ENCODE assay signal across 8 cellular contexts in the genomic region with DNA sequence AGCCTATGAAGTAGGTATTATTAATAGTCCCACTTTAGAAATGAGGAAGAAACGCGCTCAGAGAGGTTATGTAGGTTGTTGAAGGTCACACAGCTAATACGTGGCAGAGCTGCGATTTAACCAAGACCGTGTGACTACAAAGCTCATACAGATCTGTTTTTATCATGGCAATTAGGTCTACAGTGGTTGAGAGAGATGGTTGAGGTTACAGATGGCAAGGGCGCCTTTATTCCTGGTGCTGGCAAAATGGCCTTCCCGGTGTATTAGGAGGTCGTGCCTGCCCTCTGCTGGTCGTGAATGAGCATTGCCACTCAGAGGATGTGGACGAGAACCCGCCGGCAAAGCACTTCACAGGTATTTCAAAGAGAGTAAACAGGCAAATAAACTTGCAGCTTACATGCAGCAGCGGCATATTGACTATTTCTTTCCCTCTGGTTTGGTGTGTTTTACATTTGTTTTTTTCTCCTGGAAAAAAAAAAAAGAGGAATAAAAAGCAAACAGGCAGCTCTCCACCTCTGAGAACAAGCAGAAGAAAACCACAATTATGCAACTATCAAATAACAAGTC.
DNase-seq lines count a peak whose midpoint lies in the region; ATAC-seq, FAIRE-seq and TF ChIP-seq lines count a peak whose summit lies in the region.

No MANE protein-coding gene starts in this region.

- H3K27ac Mint-ChIP-seq in osteocyte (ENCODE audit: unreplicated experiment) (no peak overlapping the region), type B pancreatic cell (no peak overlapping the region)

- TF ChIP-seq CTCF in RWPE2 (IDR thresholded peaks at IDR 0.05; ENCODE audit: poor library complexity, severe bottlenecking) (peak; percentile 95), osteocyte (IDR thresholded peaks at IDR 0.05) (peak; percentile 95), type B pancreatic cell (conservative IDR thresholded peaks at IDR 0.05) (peak; percentile 94)

- H3K4me1 Mint-ChIP-seq in osteocyte (ENCODE audit: unreplicated experiment) (peaks cover 2% of the 10 kb centered on the region), type B pancreatic cell (ENCODE audit: unreplicated experiment) (peaks cover 10% of the 10 kb centered on the region)

- peaks cover 47% of the 10 kb centered on the region for H3K27me3 Mint-ChIP-seq in osteocyte (ENCODE audit: unreplicated experiment)
- peaks cover 52% of the 10 kb centered on the region for H3K27me3 Mint-ChIP-seq in type B pancreatic cell

- H3K9me3 ChIP-seq in RWPE2 (ENCODE audit: severe bottlenecking): no peaks in the 10 kb centered on the region

- H3K27me3 ChIP-seq in RWPE2 (ENCODE audit: insufficient read depth, poor library complexity, severe bottlenecking): peaks cover 30% of the 10 kb centered on the region

- FAIRE-seq in frontal cortex (lab: Jason Lieb, UNC): no peak

- peak; percentile 71 for ATAC-seq in GM19395 (IDR thresholded peaks at IDR 0.05; ENCODE audit: unreplicated experiment)
- peak; percentile 70; the same call in 2 of the 3 replicates for ATAC-seq in RWPE2 (ENCODE audit: low read depth)

- H3K36me3 Mint-ChIP-seq in osteocyte (ENCODE audit: unreplicated experiment) (no peaks in the 10 kb centered on the region), type B pancreatic cell (no peaks in the 10 kb centered on the region)

- DNase-seq in AML-193 (lab: John Stamatoyannopoulos, UW) (peak; percentile 3 to 36), M059J (ENCODE audit: low read depth) (peak; percentile 59), RWPE2 (ENCODE audit: low spot score) (no peak), frontal cortex (ENCODE audit: low spot score in 2 of 2) (peak; percentile 55 to 77), osteocyte (ENCODE audit: extremely low spot score, unreplicated experiment) (no peak), type B pancreatic cell (ENCODE audit: extremely low spot score, unreplicated experiment) (peak; percentile 82)
- peak; percentile 15 for DNase-seq in activated T-helper 9 cell treated with anti-CD3 and anti-CD28 coated beads, Interleukin-2, amount 50 U/mL, for 16 hours (ENCODE audit: low read depth)

- H3K4me3 Mint-ChIP-seq in osteocyte (ENCODE audit: unreplicated experiment) (no peak overlapping the region), type B pancreatic cell (no peak overlapping the region)

- no peaks in the 10 kb centered on the region for H3K9me3 Mint-ChIP-seq in osteocyte (ENCODE audit: unreplicated experiment)
- H3K9me3 Mint-ChIP-seq in type B pancreatic cell: no peaks in the 10 kb centered on the region

- H3K4me3 ChIP-seq in RWPE2 (ENCODE audit: severe bottlenecking): no peak overlapping the region

- no peaks in the 10 kb centered on the region for H3K36me3 ChIP-seq in RWPE2 (ENCODE audit: low read depth)

- no peaks in the 10 kb centered on the region for H3K4me1 ChIP-seq in RWPE2 (ENCODE audit: insufficient read depth, poor library complexity, severe bottlenecking)

- no peak overlapping the region for H3K27ac ChIP-seq in RWPE2 (ENCODE audit: poor library complexity, severe bottlenecking)

Comparison
In these comparisons a context has a peak if more than half of its experiments do, and no peak if none do; other contexts are left out.
1. DNase-seq: peak in AML-193 (2 of 2), M059J (single experiment), activated T-helper 9 cell treated with anti-CD3 and anti-CD28 coated beads, Interleukin-2, amount 50 U/mL, for 16 hours (single experiment), frontal cortex (2 of 2) and type B pancreatic cell (single experiment); none in RWPE2 (single experiment) and osteocyte (single experiment).
2. Peak in every context shown above with its lines, with median percentiles within 50 percentile points of each other: CTCF ChIP-seq.